In genomic region chr13:34076943-34077703, GRCh38 we compare ENCODE assay signal across 8 cellular contexts.
A peak's percentile ranks its signal among the peaks of the same experiment; 100 is the strongest.
DNase-seq lines count a peak whose midpoint lies in the region; ATAC-seq and TF ChIP-seq lines count a peak whose summit lies in the region.

No MANE protein-coding gene starts in this region.

- H3K9me3 ChIP-seq in heart left ventricle (peaks cover 0 to 17% (median 0%) of the 10 kb centered on the region in 12 donors), suprapubic skin (no peaks in the 10 kb centered on the region)

- TF ChIP-seq EP300 in suprapubic skin (IDR thresholded peaks at IDR 0.05) = no peak

- intact Hi-C loops in heart left ventricle (cut with DNase I) = loop anchor here (2.0 to 10.0 kb wide), 15 partner anchors 142 to 1088 kb away; no protein-coding TSS in a partner anchor

- H3K27me3 ChIP-seq in H7 (ENCODE audit: control insufficient read depth, insufficient read depth, low read length) = no peaks in the 10 kb centered on the region
- H3K27me3 ChIP-seq in heart left ventricle = no peaks in the 10 kb centered on the region
- no peaks in the 10 kb centered on the region for H3K27me3 ChIP-seq in suprapubic skin

- H3K4me3 ChIP-seq in AG10803 (ENCODE audit: low read length) = no peak overlapping the region
- H3K4me3 ChIP-seq in H7 (ENCODE audit: insufficient read depth, low read depth, low read length) = no peak overlapping the region
- peak overlapping the region in 1 of 12 donors; percentile 24 for H3K4me3 ChIP-seq in heart left ventricle
- no peak overlapping the region for H3K4me3 ChIP-seq in suprapubic skin

- TF ChIP-seq CTCF in AG10803 (conservative IDR thresholded peaks at IDR 0.05; ENCODE audit: low read length) (peak; percentile 72), heart left ventricle (IDR thresholded peaks at IDR 0.05) (peak; percentile 34 to 79 (median 66)), suprapubic skin (IDR thresholded peaks at IDR 0.05) (peak; percentile 31 to 39)

- H3K4me1 ChIP-seq in heart left ventricle (peaks cover 0 to 12% (median 3%) of the 10 kb centered on the region in 12 donors), suprapubic skin (peaks cover 6% of the 10 kb centered on the region)

- ATAC-seq in heart left ventricle = peak in 1 of 4 donors; percentile 46
- no peak for ATAC-seq in HG03159 (IDR thresholded peaks at IDR 0.05; ENCODE audit: unreplicated experiment)
- ATAC-seq in GM18511 (IDR thresholded peaks at IDR 0.05; ENCODE audit: unreplicated experiment) = no peak

- H3K27ac ChIP-seq in heart left ventricle (no peak overlapping the region), suprapubic skin (no peak overlapping the region)

- WGBS in heart left ventricle, 4 donors = 13 to 25% (median 17%) methylated on average over 4 of the region's 4 CpGs
- WGBS in suprapubic skin = 14% methylated on average over 4 of the region's 4 CpGs

- H3K36me3 ChIP-seq in H7 (replicated peaks; ENCODE audit: control insufficient read depth, insufficient read depth, low read length) (no peaks in the 10 kb centered on the region), heart left ventricle (no peaks in the 10 kb centered on the region), suprapubic skin (no peaks in the 10 kb centered on the region)

- DNase-seq in AG10803 (ENCODE audit: low read depth) = peak; percentile 73
- DNase-seq in H7 = peak; percentile 10
- DNase-seq in RPMI7951 (ENCODE audit: low read depth) = peak; percentile 43
- no peak for DNase-seq in heart left ventricle
- DNase-seq in suprapubic skin (ENCODE audit: low spot score in 2 of 2) = no peak
- DNase-seq in activated CD4-positive, CD25-positive, alpha-beta regulatory T cell treated with anti-CD3 and anti-CD28 coated beads, Interleukin-2, amount 50 U/mL, for 72 hours = no peak

- TF ChIP-seq POLR2A in heart left ventricle (IDR thresholded peaks at IDR 0.05) = no peak
- no peak for TF ChIP-seq POLR2A in suprapubic skin (IDR thresholded peaks at IDR 0.05)

Comparison
In these comparisons a context has a peak if more than half of its experiments do, and no peak if none do; other contexts are left out.
1. DNase-seq: peak in AG10803 (single experiment), H7 (single experiment) and RPMI7951 (single experiment); none in heart left ventricle (0 of 5), suprapubic skin (0 of 2) and activated CD4-positive, CD25-positive, alpha-beta regulatory T cell treated with anti-CD3 and anti-CD28 coated beads, Interleukin-2, amount 50 U/mL, for 72 hours (single experiment).
2. Peak in every context shown above with its lines, with median percentiles within 50 percentile points of each other: CTCF ChIP-seq.